19 cellular contexts compared by ENCODE assay signal in the genomic region with DNA sequence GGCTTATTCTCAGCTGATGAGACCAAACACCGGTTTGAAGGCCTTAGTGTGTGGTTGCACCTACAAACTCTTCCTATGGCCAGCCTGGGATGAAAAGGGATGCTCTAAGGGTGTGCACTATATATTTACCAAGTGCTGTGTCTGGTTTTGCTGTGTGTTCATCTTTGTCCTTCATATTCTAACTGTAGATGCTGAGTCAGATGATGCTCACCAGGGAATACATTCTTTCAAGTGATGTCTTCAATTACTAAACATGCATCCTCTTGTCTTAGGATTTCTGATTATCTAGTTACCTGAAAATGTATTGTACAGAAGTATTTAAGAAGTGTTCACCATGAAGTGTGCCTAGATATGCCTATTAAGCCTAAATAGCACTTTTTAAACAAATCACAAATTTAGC.
DNase-seq lines count a peak whose midpoint lies in the region; ATAC-seq, FAIRE-seq and TF ChIP-seq lines count a peak whose summit lies in the region.
"Had no signal": no experiment of that assay in that cellular context is flagged by ENCODE, and none has a peak within 500 bp of the region (broad histone marks: within the 10 kb centered on the region; RNA-seq: fewer than 3 reads in every experiment).

No MANE protein-coding gene starts in this region.

- H3K4me1 ChIP-seq in adipocyte (ENCODE audit: control insufficient read depth, insufficient read depth, low read length): no peaks in the 10 kb centered on the region
- H3K4me1 ChIP-seq in kidney (ENCODE audit: control insufficient read depth in 1 of 2, insufficient read depth in 1 of 2, low read depth in 1 of 2, low read length in 2 of 2): no peaks in the 10 kb centered on the region
- H3K4me1 ChIP-seq: SJSA1 had no signal

- TF ChIP-seq CTCF in kidney (IDR thresholded peaks at IDR 0.05; ENCODE audit: borderline replicate concordance, extremely low read depth, insufficient read depth): no peak

- no peak overlapping the region for H3K4me3 ChIP-seq in adipocyte (ENCODE audit: low read length)
- no peak overlapping the region for H3K4me3 ChIP-seq in kidney (ENCODE audit: low read length in 2 of 2)
- H3K4me3 ChIP-seq: BLaER1 treated with 17β-estradiol and CSF1 and Interleukin-3, amounts not matched to agents 10 nM and 100 nM; SJSA1 had no signal

- DNase-seq in AG20443 (ENCODE audit: low spot score) (peak; percentile 7), HCEC 1CT (peak; percentile 23), adipocyte (ENCODE audit: low read depth) (peak; percentile 19), iris pigment epithelial cell (ENCODE audit: low read depth) (peak; percentile 18), kidney (no peak), T-helper 1 cell (no peak)
- DNase-seq: ACHN, DMS153, GOT3, MV-4-11, NCI-H1417 treated with DMSO at 0.1 percent for 48 hours, NCI-H2081, NCI-H2227 treated with DMSO at 0.1 percent for 48 hours, NCI-H526 treated with DMSO at 0.1 percent for 48 hours, OCI-M1 had no signal

- no peaks in the 10 kb centered on the region for H3K9me3 ChIP-seq in adipocyte (ENCODE audit: control insufficient read depth, low read length)
- no peaks in the 10 kb centered on the region for H3K9me3 ChIP-seq in kidney (ENCODE audit: control insufficient read depth in 1 of 2, low read length in 2 of 2)
- H3K9me3 ChIP-seq: BLaER1 treated with 17β-estradiol and CSF1 and Interleukin-3, amounts not matched to agents 10 nM and 100 nM; SJSA1 had no signal

- no peak for FAIRE-seq in kidney (lab: Jason Lieb, UNC)

- H3K36me3 ChIP-seq in adipocyte (ENCODE audit: control insufficient read depth, insufficient read depth, low read length, severe bottlenecking): no peaks in the 10 kb centered on the region
- no peaks in the 10 kb centered on the region for H3K36me3 ChIP-seq in kidney (ENCODE audit: control insufficient read depth in 1 of 2, insufficient read depth in 2 of 2, low read length in 2 of 2)
- H3K36me3 ChIP-seq: BLaER1 treated with 17β-estradiol and CSF1 and Interleukin-3, amounts not matched to agents 10 nM and 100 nM; SJSA1 had no signal

- H3K27me3 ChIP-seq in adipocyte (replicated peaks; ENCODE audit: control insufficient read depth, insufficient read depth, low read length): no peaks in the 10 kb centered on the region
- H3K27me3 ChIP-seq: BLaER1 treated with 17β-estradiol and CSF1 and Interleukin-3, amounts not matched to agents 10 nM and 100 nM; SJSA1 had no signal

- no peak overlapping the region for H3K27ac ChIP-seq in kidney (ENCODE audit: low read depth in 2 of 2, low read length in 2 of 2)
- H3K27ac ChIP-seq: BLaER1 treated with 17β-estradiol and CSF1 and Interleukin-3, amounts not matched to agents 10 nM and 100 nM; RWPE1; SJSA1 had no signal

- H3K9ac ChIP-seq in adipocyte (ENCODE audit: low read length): no peak overlapping the region
- H3K9ac ChIP-seq in kidney (ENCODE audit: low read length in 2 of 2): no peak overlapping the region
- H3K9ac ChIP-seq: BLaER1 treated with 17β-estradiol and CSF1 and Interleukin-3, amounts not matched to agents 10 nM and 100 nM had no signal

- ATAC-seq in HG02798 (IDR thresholded peaks at IDR 0.05; ENCODE audit: poor library complexity, unreplicated experiment): no peak

- intact Hi-C loops in kidney (cut with DNase I): no loop called here

Comparison
In these comparisons a context has a peak if more than half of its experiments do, and no peak if none do; other contexts are left out.
1. DNase-seq: peak in AG20443 (single experiment), HCEC 1CT (single experiment), adipocyte (single experiment) and iris pigment epithelial cell (single experiment); none in kidney (single experiment) and T-helper 1 cell (0 of 5).